Comparison of ENCODE assay signal across 11 cellular contexts in the genomic region with DNA sequence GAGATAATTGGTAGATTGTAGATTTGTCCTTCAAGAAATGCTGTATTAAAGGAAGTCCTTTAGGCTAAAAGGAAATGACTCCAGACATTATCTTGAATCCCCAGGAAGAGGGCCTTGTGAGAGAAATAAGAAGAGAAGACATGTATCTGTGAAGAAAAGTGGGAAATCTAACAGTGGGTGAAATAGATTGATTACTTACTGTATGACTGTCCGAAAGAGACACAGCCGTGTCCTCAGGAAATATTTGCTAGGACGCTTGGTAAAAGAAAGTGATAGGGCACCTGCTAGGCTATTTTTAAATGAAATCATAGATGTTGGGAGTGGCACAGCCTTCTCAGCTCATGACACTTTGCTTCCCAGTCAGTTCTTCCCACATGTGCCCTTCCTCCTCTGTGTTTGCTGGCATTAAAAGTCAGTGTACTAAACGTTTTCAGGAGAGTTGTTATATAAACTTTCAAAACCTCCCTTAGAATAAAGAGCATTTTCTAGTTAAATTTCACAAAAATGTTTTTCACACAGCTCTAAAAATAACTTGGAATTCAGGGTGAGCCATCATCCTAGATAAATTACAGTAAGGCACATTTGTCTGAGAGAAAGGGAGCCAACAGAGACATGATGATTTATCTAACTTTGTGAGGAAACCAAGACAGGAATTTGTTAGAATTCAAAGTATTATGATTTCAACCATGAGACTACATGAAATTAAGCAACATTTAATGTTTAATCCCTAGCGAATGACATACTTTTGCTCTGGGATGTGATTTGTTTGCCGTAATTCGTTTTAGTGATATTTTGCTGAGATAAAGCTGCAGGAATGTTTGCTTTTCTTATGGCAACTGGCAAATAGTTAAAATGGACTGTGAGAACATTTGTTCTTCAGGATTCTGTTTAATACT. TPM values are rescaled to one million over a fixed set of nuclear protein-coding genes. Genes with fewer than 3 reads are reported as not detected.
DNase-seq lines count a peak whose midpoint lies in the region; ATAC-seq and TF ChIP-seq lines count a peak whose summit lies in the region.
"Had no signal": no experiment of that assay in that cellular context is flagged by ENCODE, and none has a peak within 500 bp of the region (broad histone marks: within the 10 kb centered on the region; RNA-seq: fewer than 3 reads in every experiment).

No MANE protein-coding gene starts in this region.

- TF ChIP-seq CTCF in HFFc6 (IDR thresholded peaks at IDR 0.05) (no peak), lower lobe of right lung (IDR thresholded peaks at IDR 0.05) (no peak)

- H3K4me1 Mint-ChIP-seq in HFFc6 (ENCODE audit: low read depth), result peaks cover 29% of the 10 kb centered on the region
- H3K4me1 Mint-ChIP-seq in activated CD4-positive, alpha-beta memory T cell treated with anti-CD3 and anti-CD28 coated beads for 36 hours (ENCODE audit: low read depth), result peaks cover 19% of the 10 kb centered on the region

- H3K4me3 Mint-ChIP-seq in HFFc6, result peak overlapping the region; percentile 78
- H3K4me3 Mint-ChIP-seq in activated CD4-positive, alpha-beta memory T cell treated with anti-CD3 and anti-CD28 coated beads for 36 hours, result no peak overlapping the region
- H3K4me3 Mint-ChIP-seq: stimulated activated naive B cell treated with anti-CD40 and anti-IgM and Interleukin-4, amounts not matched to agents 10 μg/mL and 1 μg/mL and 100 μg/mL, for 72 hours had no signal

- H3K27ac Mint-ChIP-seq in HFFc6, result peak overlapping the region; percentile 93
- no peak overlapping the region for H3K27ac Mint-ChIP-seq in activated CD4-positive, alpha-beta memory T cell treated with anti-CD3 and anti-CD28 coated beads for 36 hours
- H3K27ac Mint-ChIP-seq: stimulated activated naive B cell treated with anti-CD40 and anti-IgM and Interleukin-4, amounts not matched to agents 10 μg/mL and 1 μg/mL and 100 μg/mL, for 72 hours had no signal

- CTCF ChIA-PET in activated CD4-positive, alpha-beta memory T cell treated with anti-CD3 and anti-CD28 coated beads for 36 hours (lab: Charles Lee), result no interaction called here

- H3K36me3 ChIP-seq in lower lobe of right lung, result no peaks in the 10 kb centered on the region

- no peaks in the 10 kb centered on the region for H3K27me3 ChIP-seq in lower lobe of right lung (ENCODE audit: low read depth)
- H3K27me3 ChIP-seq: foreskin keratinocyte had no signal

- H3K27me3 Mint-ChIP-seq in HFFc6 (ENCODE audit: insufficient read depth), result no peaks in the 10 kb centered on the region
- H3K27me3 Mint-ChIP-seq in activated CD4-positive, alpha-beta memory T cell treated with anti-CD3 and anti-CD28 coated beads for 36 hours, result no peaks in the 10 kb centered on the region
- H3K27me3 Mint-ChIP-seq: stimulated activated naive B cell treated with anti-CD40 and anti-IgM and Interleukin-4, amounts not matched to agents 10 μg/mL and 1 μg/mL and 100 μg/mL, for 72 hours had no signal

- peak overlapping the region; percentile 53 for H3K27ac ChIP-seq in lower lobe of right lung
- H3K27ac ChIP-seq: foreskin keratinocyte had no signal

- no peaks in the 10 kb centered on the region for H3K9me3 Mint-ChIP-seq in HFFc6
- H3K9me3 Mint-ChIP-seq in activated CD4-positive, alpha-beta memory T cell treated with anti-CD3 and anti-CD28 coated beads for 36 hours, result no peaks in the 10 kb centered on the region
- H3K9me3 Mint-ChIP-seq: stimulated activated naive B cell treated with anti-CD40 and anti-IgM and Interleukin-4, amounts not matched to agents 10 μg/mL and 1 μg/mL and 100 μg/mL, for 72 hours had no signal

- peak; percentile 81 for DNase-seq in HFFc6
- peak; percentile 73 for DNase-seq in fibroblast of gingiva (ENCODE audit: low read depth)
- no peak for DNase-seq in lower lobe of right lung
- DNase-seq in superior temporal gyrus (ENCODE audit: extremely low spot score), result peak; percentile 53
- no peak for DNase-seq in DMS114 treated with DMSO at 0.1 percent for 48 hours (lab: John Stamatoyannopoulos, UW; ENCODE audit: unreplicated experiment)
- DNase-seq in DMS79 treated with DMSO at 0.1 percent for 48 hours (lab: John Stamatoyannopoulos, UW), result no peak
- no peak for DNase-seq in activated CD4-positive, alpha-beta memory T cell treated with anti-CD3 and anti-CD28 coated beads for 36 hours
- DNase-seq: foreskin keratinocyte; NCI-H1694 treated with DMSO at 0.1 percent for 48 hours; stimulated activated naive B cell treated with anti-CD40 and anti-IgM and Interleukin-4, amounts not matched to agents 10 μg/mL and 1 μg/mL and 100 μg/mL, for 72 hours had no signal

- H3K36me3 Mint-ChIP-seq in HFFc6 (ENCODE audit: low read depth), result no peaks in the 10 kb centered on the region
- H3K36me3 Mint-ChIP-seq in activated CD4-positive, alpha-beta memory T cell treated with anti-CD3 and anti-CD28 coated beads for 36 hours, result no peaks in the 10 kb centered on the region

- peaks cover 33% of the 10 kb centered on the region for H3K4me1 ChIP-seq in lower lobe of right lung
- H3K4me1 ChIP-seq: foreskin keratinocyte had no signal

- ATAC-seq in lower lobe of right lung (peak in 1 of 2 donors; percentile 16), GM18873 (IDR thresholded peaks at IDR 0.05; ENCODE audit: low FRiP score, unreplicated experiment) (no peak)
- ATAC-seq: foreskin keratinocyte; stimulated activated naive B cell treated with anti-CD40 and anti-IgM and Interleukin-4, amounts not matched to agents 10 μg/mL and 1 μg/mL and 100 μg/mL, for 72 hours had no signal

- intact Hi-C loops in lower lobe of right lung (cut with DNase I), result no loop called here
- intact Hi-C loops in activated CD4-positive, alpha-beta memory T cell treated with anti-CD3 and anti-CD28 coated beads for 36 hours (cut with micrococcal nuclease), result no loop called here

- POLR2A ChIA-PET in activated CD4-positive, alpha-beta memory T cell treated with anti-CD3 and anti-CD28 coated beads for 36 hours (lab: Charles Lee), result no interaction called here

- H3K9me3 ChIP-seq in lower lobe of right lung, result no peaks in the 10 kb centered on the region

- H3K4me3 ChIP-seq in lower lobe of right lung, result no peak overlapping the region

RNA-seq across cellular contexts. Expression of gene DHRS7B, which starts 35.0 kb away (rescaled TPM):
- total RNA-seq in HFFc6 (2021; fragmentation: NEBNext Ultra II Directional; extraction: Animal tissue kit (Norgen Biotek cat#: 25700)), result 10 to 100 TPM; 12.3 to 20.8 (median 14.7) TPM
- total RNA-seq in lower lobe of right lung, result 20.9 TPM
- total RNA-seq in activated CD4-positive, alpha-beta memory T cell treated with anti-CD3 and anti-CD28 coated beads for 36 hours, result 10 to 100 TPM; 13.5 to 15.9 TPM

RNA-seq across cellular contexts. Expression of gene TMEM11, which starts 52.2 kb away (rescaled TPM):
- 10 to 100 TPM; 32.5 to 37.6 (median 33.9) TPM for total RNA-seq in HFFc6 (2021; fragmentation: NEBNext Ultra II Directional; extraction: Animal tissue kit (Norgen Biotek cat#: 25700))
- total RNA-seq in lower lobe of right lung, result 20.2 TPM
- 10 to 100 TPM; 24.0 to 27.2 TPM for total RNA-seq in activated CD4-positive, alpha-beta memory T cell treated with anti-CD3 and anti-CD28 coated beads for 36 hours

Comparison
In these comparisons a context has a peak if more than half of its experiments do, and no peak if none do; other contexts are left out.
1. DNase-seq: peak in HFFc6 (single experiment), fibroblast of gingiva (single experiment) and superior temporal gyrus (single experiment); none in lower lobe of right lung (single experiment), DMS114 treated with DMSO at 0.1 percent for 48 hours (single experiment), DMS79 treated with DMSO at 0.1 percent for 48 hours (single experiment) and activated CD4-positive, alpha-beta memory T cell treated with anti-CD3 and anti-CD28 coated beads for 36 hours (single experiment).